ENCODE assay signal across 35 cellular contexts in the genomic region with DNA sequence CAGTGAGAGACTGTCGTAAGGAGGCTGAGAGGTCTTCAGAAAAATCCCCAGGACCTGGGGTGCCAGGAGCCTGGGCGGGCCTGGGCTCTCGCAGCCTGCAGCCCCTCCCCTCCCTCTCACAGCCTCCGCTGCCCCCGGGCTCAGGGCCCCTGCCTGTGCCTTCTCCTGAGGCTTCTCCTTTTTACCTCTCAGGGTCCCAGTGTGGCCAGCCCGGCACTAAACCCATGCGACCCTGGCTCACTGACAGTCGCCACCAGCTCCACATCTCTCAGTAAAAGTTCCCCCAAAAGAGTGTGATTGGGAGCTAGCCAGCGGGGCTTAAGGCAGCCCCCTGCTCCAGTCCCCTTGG.
"Had no signal": no experiment of that assay in that cellular context is flagged by ENCODE, and none has a peak within 500 bp of the region (broad histone marks: within the 10 kb centered on the region; RNA-seq: fewer than 3 reads in every experiment).

No MANE protein-coding gene starts in this region.

- H3K4me3 Mint-ChIP-seq: activated CD4-positive, alpha-beta memory T cell treated with anti-CD3 and anti-CD28 coated beads, Interleukin-2, amount 10 ng/mL, durations not matched to agents 7 days and 5 days; activated CD4-positive, alpha-beta T cell treated with anti-CD3 and anti-CD28 coated beads for 36 hours; activated CD4-positive, alpha-beta T cell treated with anti-CD3 and anti-CD28 coated beads, Interleukin-2, amount 10 ng/mL, durations not matched to agents 7 days and 5 days; activated CD8-positive, alpha-beta memory T cell treated with anti-CD3 and anti-CD28 coated beads, Interleukin-2, amount 10 ng/mL, durations not matched to agents 7 days and 5 days; activated CD8-positive, alpha-beta T cell treated with anti-CD3 and anti-CD28 coated beads, Interleukin-2, amount 10 ng/mL, durations not matched to agents 7 days and 5 days; activated naive CD4-positive, alpha-beta T cell treated with anti-CD3 and anti-CD28 coated beads for 36 hours; activated naive CD8-positive, alpha-beta T cell treated with anti-CD3 and anti-CD28 coated beads for 36 hours; activated T-cell treated with anti-CD3 and anti-CD28 coated beads, Interleukin-2, amount 50 U/mL, for 24 hours; brain; central memory CD8-positive, alpha-beta T cell; T-helper 17 cell; T-helper 2 cell treated with Interferon-gamma antibody and Interleukin-4, amounts not matched to agents 5 μg/mL and 100 μg/mL, for 36 hours; WTC11 had no signal

- H3K9me3 ChIP-seq: adrenal gland, ascending aorta had no signal

- H3K36me3 ChIP-seq: adrenal gland, ascending aorta, cardiac muscle cell had no signal

- H3K27ac Mint-ChIP-seq: activated CD4-positive, alpha-beta memory T cell treated with anti-CD3 and anti-CD28 coated beads, Interleukin-2, amount 10 ng/mL, durations not matched to agents 7 days and 5 days; activated CD4-positive, alpha-beta T cell treated with anti-CD3 and anti-CD28 coated beads, Interleukin-2, amount 10 ng/mL, durations not matched to agents 7 days and 5 days; activated CD8-positive, alpha-beta memory T cell treated with anti-CD3 and anti-CD28 coated beads, Interleukin-2, amount 10 ng/mL, durations not matched to agents 7 days and 5 days; activated CD8-positive, alpha-beta T cell treated with anti-CD3 and anti-CD28 coated beads, Interleukin-2, amount 10 ng/mL, durations not matched to agents 7 days and 5 days; activated naive CD4-positive, alpha-beta T cell treated with anti-CD3 and anti-CD28 coated beads for 36 hours; activated naive CD8-positive, alpha-beta T cell treated with anti-CD3 and anti-CD28 coated beads for 36 hours; activated T-cell treated with anti-CD3 and anti-CD28 coated beads, Interleukin-2, amount 50 U/mL, for 24 hours; activated T-helper 2 cell treated with anti-CD3 and anti-CD28 coated beads, Interferon-gamma antibody, Interleukin-2, Interleukin-4, amounts not matched to agents 10 μg/mL and 5 μg/mL and 100 μg/mL, durations not matched to agents 14 hours and 24 hours and 36 hours; T-helper 17 cell; T-helper 2 cell treated with Interferon-gamma antibody and Interleukin-4, amounts not matched to agents 5 μg/mL and 100 μg/mL, for 36 hours had no signal

- H3K4me1 ChIP-seq: ascending aorta had no signal

- DNase-seq: activated CD4-positive, alpha-beta memory T cell treated with anti-CD3 and anti-CD28 coated beads, Interleukin-2, amount 10 ng/mL, durations not matched to agents 7 days and 5 days; activated CD4-positive, alpha-beta T cell treated with anti-CD3 and anti-CD28 coated beads for 1 hour; activated CD4-positive, alpha-beta T cell treated with anti-CD3 and anti-CD28 coated beads for 36 hours; activated CD4-positive, alpha-beta T cell treated with anti-CD3 and anti-CD28 coated beads for 48 hours; activated CD4-positive, alpha-beta T cell treated with anti-CD3 and anti-CD28 coated beads, Interleukin-2, amount 10 ng/mL, durations not matched to agents 7 days and 5 days; activated CD4-positive, alpha-beta T cell treated with anti-CD3 and anti-CD28 coated beads, Interleukin-2, amount 50 U/mL, for 48 hours; activated CD4-positive, CD25-positive, alpha-beta regulatory T cell; activated CD8-positive, alpha-beta memory T cell treated with anti-CD3 and anti-CD28 coated beads for 24 hours; activated CD8-positive, alpha-beta memory T cell treated with anti-CD3 and anti-CD28 coated beads, Interleukin-2, amount 10 ng/mL, durations not matched to agents 7 days and 5 days; activated CD8-positive, alpha-beta memory T cell treated with anti-CD3 and anti-CD28 coated beads, Interleukin-2, amount 50 U/mL, for 48 hours; activated CD8-positive, alpha-beta T cell treated with anti-CD3 and anti-CD28 coated beads, Interleukin-2, amount 10 ng/mL, durations not matched to agents 7 days and 5 days; activated effector memory CD4-positive, alpha-beta T cell treated with Interleukin-2 at 50 U/mL for 16 hours; activated gamma-delta T cell; activated naive CD4-positive, alpha-beta T cell treated with anti-CD3 and anti-CD28 coated beads for 36 hours; activated naive CD4-positive, alpha-beta T cell treated with anti-CD3 and anti-CD28 coated beads, Interleukin-2, amount 50 U/mL, for 16 hours; activated naive CD8-positive, alpha-beta T cell treated with anti-CD3 and anti-CD28 coated beads for 36 hours; activated T-cell treated with anti-CD3 and anti-CD28 coated beads, Interleukin-2, amount 50 U/mL, for 24 hours; activated T-cell treated with anti-CD3 and anti-CD28 coated beads, Interleukin-2, amount 50 U/mL, for 48 hours; adrenal gland; amniotic stem cell; caudate nucleus; cerebellar nuclear complex; T-cell; T-helper 17 cell; T-helper 9 cell; WERI-Rb-1 had no signal

- H3K36me3 Mint-ChIP-seq: activated CD8-positive, alpha-beta memory T cell treated with anti-CD3 and anti-CD28 coated beads, Interleukin-2, amount 10 ng/mL, durations not matched to agents 7 days and 5 days; activated naive CD4-positive, alpha-beta T cell treated with anti-CD3 and anti-CD28 coated beads, Interleukin-2, amount 50 U/mL, for 72 hours; activated naive CD8-positive, alpha-beta T cell treated with anti-CD3 and anti-CD28 coated beads for 36 hours had no signal

- H3K27me3 Mint-ChIP-seq: activated CD4-positive, alpha-beta T cell treated with anti-CD3 and anti-CD28 coated beads for 36 hours; activated CD4-positive, alpha-beta T cell treated with anti-CD3 and anti-CD28 coated beads, Interleukin-2, amount 10 ng/mL, durations not matched to agents 7 days and 5 days; activated naive CD8-positive, alpha-beta T cell treated with anti-CD3 and anti-CD28 coated beads for 36 hours; activated T-cell treated with anti-CD3 and anti-CD28 coated beads, Interleukin-2, amount 50 U/mL, for 24 hours; T-helper 17 cell had no signal

- ATAC-seq: activated CD4-positive, alpha-beta T cell treated with anti-CD3 and anti-CD28 coated beads for 36 hours; activated CD4-positive, CD25-positive, alpha-beta regulatory T cell treated with anti-CD3 and anti-CD28 coated beads, Interleukin-2, amount 50 U/mL, for 24 hours; activated CD8-positive, alpha-beta memory T cell treated with anti-CD3 and anti-CD28 coated beads, Interleukin-2, amount 10 ng/mL, durations not matched to agents 7 days and 5 days; activated CD8-positive, alpha-beta T cell treated with anti-CD3 and anti-CD28 coated beads, Interleukin-2, amount 10 ng/mL, durations not matched to agents 7 days and 5 days; activated naive CD4-positive, alpha-beta T cell treated with anti-CD3 and anti-CD28 coated beads, Interleukin-2, amount 50 U/mL, for 72 hours; T-cell; T-helper 17 cell had no signal

- H3K27me3 ChIP-seq: adrenal gland, ascending aorta, cardiac muscle cell had no signal

- H3K27ac ChIP-seq: adrenal gland, ascending aorta, cardiac muscle cell, WERI-Rb-1 had no signal

- H3K4me3 ChIP-seq: adrenal gland, ascending aorta, cardiac muscle cell had no signal

- H3K9me3 Mint-ChIP-seq: activated CD4-positive, alpha-beta memory T cell treated with anti-CD3 and anti-CD28 coated beads, Interleukin-2, amount 10 ng/mL, durations not matched to agents 7 days and 5 days; activated CD4-positive, alpha-beta T cell treated with anti-CD3 and anti-CD28 coated beads, Interleukin-2, amount 10 ng/mL, durations not matched to agents 7 days and 5 days; activated naive CD4-positive, alpha-beta T cell treated with anti-CD3 and anti-CD28 coated beads for 36 hours; activated naive CD4-positive, alpha-beta T cell treated with anti-CD3 and anti-CD28 coated beads, Interleukin-2, amount 50 U/mL, for 72 hours; activated naive CD8-positive, alpha-beta T cell treated with anti-CD3 and anti-CD28 coated beads for 36 hours; activated T-cell treated with anti-CD3 and anti-CD28 coated beads, Interleukin-2, amount 50 U/mL, for 24 hours; activated T-helper 2 cell treated with anti-CD3 and anti-CD28 coated beads, Interferon-gamma antibody, Interleukin-2, Interleukin-4, amounts not matched to agents 10 μg/mL and 5 μg/mL and 100 μg/mL, durations not matched to agents 14 hours and 24 hours and 36 hours; central memory CD8-positive, alpha-beta T cell; T-cell; T-helper 2 cell treated with Interferon-gamma antibody and Interleukin-4, amounts not matched to agents 5 μg/mL and 100 μg/mL, for 36 hours; WTC11 had no signal
